Comparison of ENCODE assay signal across 17 cellular contexts in the genomic region with DNA sequence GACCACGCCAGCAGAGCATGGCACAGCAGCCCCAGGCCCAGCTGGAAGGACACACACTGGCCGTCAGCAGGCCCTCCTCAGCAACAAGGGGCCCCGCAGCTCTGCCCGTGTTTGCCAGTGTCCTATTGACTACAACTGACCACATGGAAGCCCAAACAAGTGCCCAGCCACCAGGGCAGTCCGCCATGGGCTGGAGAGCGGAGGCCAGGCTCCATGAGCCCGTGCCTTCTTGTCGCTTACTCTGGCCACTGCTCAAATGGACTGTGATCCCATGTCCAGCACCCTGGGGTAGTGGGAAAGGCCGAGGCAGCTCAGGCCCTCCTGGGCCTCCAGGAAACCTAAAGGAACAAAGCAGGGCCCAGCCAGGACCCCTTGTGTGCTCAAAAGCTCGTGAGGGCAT. TPM values are rescaled to one million over a fixed set of nuclear protein-coding genes. Genes with fewer than 3 reads are reported as not detected.
A peak's percentile ranks its signal among the peaks of the same experiment; 100 is the strongest.
DNase-seq lines count a peak whose midpoint lies in the region; ATAC-seq and TF ChIP-seq lines count a peak whose summit lies in the region.
"Had no signal": no experiment of that assay in that cellular context is flagged by ENCODE, and none has a peak within 500 bp of the region (broad histone marks: within the 10 kb centered on the region; RNA-seq: fewer than 3 reads in every experiment).

No MANE protein-coding gene starts in this region.

- H3K27ac ChIP-seq in right cardiac atrium (ENCODE audit: low read length) (no peak overlapping the region), VCaP (peak overlapping the region; percentile 98), right lobe of liver (no peak overlapping the region)
- H3K27ac ChIP-seq in naive thymus-derived CD4-positive, alpha-beta T cell (ENCODE audit: low read depth, low read length): no peak overlapping the region
- H3K27ac ChIP-seq: HL-60 had no signal

- ATAC-seq in right cardiac atrium (no peak), Right ventricle myocardium inferior (no peak), right lobe of liver (peak; percentile 26 to 69 (median 42))
- ATAC-seq in naive thymus-derived CD4-positive, alpha-beta T cell: no peak
- ATAC-seq: GM23338 had no signal

- CTCF ChIA-PET in naive thymus-derived CD4-positive, alpha-beta T cell (lab: Charles Lee): no interaction called here

- H3K9me3 ChIP-seq in right cardiac atrium (ENCODE audit: control insufficient read depth, low read length) (no peaks in the 10 kb centered on the region), right lobe of liver (no peaks in the 10 kb centered on the region)
- peaks cover 0 to 4% (median 0%) of the 10 kb centered on the region in 3 experiments for H3K9me3 ChIP-seq in naive thymus-derived CD4-positive, alpha-beta T cell (ENCODE audit: control insufficient read depth in 2 of 3, low read length in 3 of 3)
- H3K9me3 ChIP-seq: BE2C had no signal

- POLR2A ChIA-PET in naive thymus-derived CD4-positive, alpha-beta T cell (lab: Charles Lee): no interaction called here

- peaks cover 0 to 23% (median 4%) of the 10 kb centered on the region in 7 donors for H3K4me1 Mint-ChIP-seq in naive thymus-derived CD4-positive, alpha-beta T cell

- H3K27me3 Mint-ChIP-seq in naive thymus-derived CD4-positive, alpha-beta T cell: peaks cover 0 to 3% (median 0%) of the 10 kb centered on the region in 5 donors
- H3K27me3 Mint-ChIP-seq: CD4-positive, alpha-beta T cell had no signal

- no peak for TF ChIP-seq POLR2A in right lobe of liver (IDR thresholded peaks at IDR 0.05)

- no peaks in the 10 kb centered on the region for H3K4me1 ChIP-seq in right cardiac atrium (ENCODE audit: control insufficient read depth, insufficient read depth, low read length)
- H3K4me1 ChIP-seq in right lobe of liver: peaks cover 0 to 11% (median 0%) of the 10 kb centered on the region in 4 donors
- H3K4me1 ChIP-seq in naive thymus-derived CD4-positive, alpha-beta T cell (ENCODE audit: control insufficient read depth in 2 of 2, insufficient read depth in 2 of 2, low read length in 2 of 2): no peaks in the 10 kb centered on the region
- H3K4me1 ChIP-seq: BE2C had no signal

- H3K9me3 Mint-ChIP-seq in naive thymus-derived CD4-positive, alpha-beta T cell: peaks cover 0 to 10% (median 0%) of the 10 kb centered on the region in 11 donors
- H3K9me3 Mint-ChIP-seq: CD4-positive, alpha-beta T cell had no signal

- H3K36me3 ChIP-seq in right lobe of liver: no peaks in the 10 kb centered on the region
- H3K36me3 ChIP-seq in naive thymus-derived CD4-positive, alpha-beta T cell (ENCODE audit: control insufficient read depth in 2 of 3, insufficient read depth in 3 of 3, low read length in 3 of 3): no peaks in the 10 kb centered on the region
- H3K36me3 ChIP-seq: BE2C had no signal

- no peak overlapping the region for H3K4me3 ChIP-seq in right cardiac atrium (ENCODE audit: low read length)
- H3K4me3 ChIP-seq in right lobe of liver: no peak overlapping the region
- H3K4me3 ChIP-seq in naive thymus-derived CD4-positive, alpha-beta T cell (ENCODE audit: low read length): no peak overlapping the region
- H3K4me3 ChIP-seq: GM23338 had no signal

- peaks cover 0 to 13% (median 0%) of the 10 kb centered on the region in 5 donors for H3K36me3 Mint-ChIP-seq in naive thymus-derived CD4-positive, alpha-beta T cell

- peak in 2 of 3 donors; percentile 33 to 36 for DNase-seq in right cardiac atrium
- DNase-seq in Right ventricle myocardium inferior (ENCODE audit: missing footprints): no peak
- peak in 2 of 3 donors; percentile 58 to 70 for DNase-seq in right lobe of liver
- no peak for DNase-seq in cerebellar cortex (ENCODE audit: low spot score)
- DNase-seq in naive thymus-derived CD4-positive, alpha-beta T cell: no peak
- DNase-seq in COR-L47 (lab: John Stamatoyannopoulos, UW): no peak
- DNase-seq: ACHN; BE2C; CD4-positive, alpha-beta T cell; DMS153; DMS79; GDM1; HCEC 1CT; IMR-90 had no signal

- H3K27ac Mint-ChIP-seq in naive thymus-derived CD4-positive, alpha-beta T cell: no peak overlapping the region
- H3K27ac Mint-ChIP-seq: CD4-positive, alpha-beta T cell; GM23338 had no signal

- no peak for TF ChIP-seq CTCF in VCaP (conservative IDR thresholded peaks at IDR 0.05)
- no peak for TF ChIP-seq CTCF in right lobe of liver (IDR thresholded peaks at IDR 0.05)

- no peak overlapping the region for H3K4me3 Mint-ChIP-seq in naive thymus-derived CD4-positive, alpha-beta T cell
- H3K4me3 Mint-ChIP-seq: CD4-positive, alpha-beta T cell; GM23338 had no signal

- 96% methylated on average over 10 of the region's 10 CpGs for WGBS in right cardiac atrium
- WGBS in right lobe of liver (ENCODE audit: insufficient coverage, low coverage, low lambda C conversion rate, missing lambda C conversion rate): 83% methylated on average over 2 of the region's 10 CpGs

- H3K27me3 ChIP-seq in right cardiac atrium (ENCODE audit: control insufficient read depth, insufficient read depth) (no peaks in the 10 kb centered on the region), right lobe of liver (no peaks in the 10 kb centered on the region)
- H3K27me3 ChIP-seq in naive thymus-derived CD4-positive, alpha-beta T cell (ENCODE audit: control insufficient read depth in 2 of 2, insufficient read depth in 2 of 2, low read length in 2 of 2): no peaks in the 10 kb centered on the region
- H3K27me3 ChIP-seq: BE2C had no signal

- intact Hi-C loops in right cardiac atrium (cut with DNase I) (no loop called here), Right ventricle myocardium inferior (cut with DNase I) (no loop called here), right lobe of liver (cut with DNase I) (no loop called here)
- intact Hi-C loops in naive thymus-derived CD4-positive, alpha-beta T cell (cut with micrococcal nuclease): no loop called here

RNA-seq across cellular contexts. Expression of gene TAF1B, which starts 53.9 kb away (rescaled TPM):
- total RNA-seq in right cardiac atrium (10 to 100 TPM in 1 of 4 donors, 1 to 10 TPM in 3; 7.7 to 12.4 (median 9.4) TPM), Right ventricle myocardium inferior (6.3 TPM), right lobe of liver (1 to 10 TPM; 4.8 to 8.1 (median 6.6) TPM)
- polyA plus RNA-seq in right cardiac atrium: 2.9 TPM
- 10 to 100 TPM in 4 of 5 experiments, 1 to 10 TPM in 1; 9.2 to 28.2 (median 20.9) TPM for total RNA-seq in naive thymus-derived CD4-positive, alpha-beta T cell
- 1 to 10 TPM; 7.2 to 8.6 TPM for polyA plus RNA-seq in naive thymus-derived CD4-positive, alpha-beta T cell

Comparison
In these comparisons a context has a peak if more than half of its experiments do, and no peak if none do; other contexts are left out.
1. DNase-seq: peak in right cardiac atrium (2 of 3) and right lobe of liver (2 of 3); none in Right ventricle myocardium inferior (single experiment), cerebellar cortex (single experiment), naive thymus-derived CD4-positive, alpha-beta T cell (0 of 9) and COR-L47 (single experiment).
2. ATAC-seq: peak in right lobe of liver (4 of 4); none in right cardiac atrium (0 of 2), Right ventricle myocardium inferior (single experiment) and naive thymus-derived CD4-positive, alpha-beta T cell (single experiment).